ENCODE assay signal across 11 cellular contexts in genomic region chr7:6023974-6024435, GRCh38. TPM values are rescaled to one million over a fixed set of nuclear protein-coding genes. Genes with fewer than 3 reads are reported as not detected.
A peak's percentile ranks its signal among the peaks of the same experiment; 100 is the strongest.
DNase-seq lines count a peak whose midpoint lies in the region; ATAC-seq and TF ChIP-seq lines count a peak whose summit lies in the region.
"Had no signal": no experiment of that assay in that cellular context is flagged by ENCODE, and none has a peak within 500 bp of the region (broad histone marks: within the 10 kb centered on the region; RNA-seq: fewer than 3 reads in every experiment).

No MANE protein-coding gene starts in this region.

- dilution Hi-C loops in mammary epithelial cell (cut with HindIII; ENCODE audit: low sequenced_read_pairs) = no loop called here

- no peaks in the 10 kb centered on the region for H3K9me3 Mint-ChIP-seq in Caco-2 (ENCODE audit: unreplicated experiment)
- H3K9me3 Mint-ChIP-seq in natural killer cell treated with Interleukin-12 subunit alpha and Interleukin-12 subunit beta and Interleukin-15 and Interleukin-18, amount 100 ng/mL, for 72 hours = no peaks in the 10 kb centered on the region

- CTCF ChIA-PET in Caco-2 (lab: Charles Lee) = no interaction called here
- CTCF ChIA-PET in mammary epithelial cell (lab: Charles Lee; ENCODE audit: low non-redundant PET) = no interaction called here

- peak overlapping the region; percentile 9 for H3K27ac Mint-ChIP-seq in Caco-2 (ENCODE audit: unreplicated experiment)
- peak overlapping the region; percentile 18 to 42 for H3K27ac Mint-ChIP-seq in natural killer cell treated with Interleukin-12 subunit alpha and Interleukin-12 subunit beta and Interleukin-15 and Interleukin-18, amount 100 ng/mL, for 72 hours

- H3K4me2 ChIP-seq in mammary epithelial cell (ENCODE audit: insufficient read depth, low read depth, low read length) = no peak overlapping the region

- peaks cover 25% of the 10 kb centered on the region for H3K4me1 Mint-ChIP-seq in Caco-2 (ENCODE audit: low read depth, unreplicated experiment)
- peaks cover 26% of the 10 kb centered on the region in 2 donors for H3K4me1 Mint-ChIP-seq in natural killer cell treated with Interleukin-12 subunit alpha and Interleukin-12 subunit beta and Interleukin-15 and Interleukin-18, amount 100 ng/mL, for 72 hours (ENCODE audit: low read depth in 2 of 2)

- H4K20me1 ChIP-seq in mammary epithelial cell (ENCODE audit: insufficient read depth, low read length) = no peaks in the 10 kb centered on the region

- H3K79me2 ChIP-seq in mammary epithelial cell (ENCODE audit: insufficient read depth, low read length) = peaks cover 8% of the 10 kb centered on the region

- in situ Hi-C loops in mammary epithelial cell (cut with MboI; ENCODE audit: low sequenced_read_pairs in 2 of 2) = no loop called here

- H3K36me3 ChIP-seq in Caco-2 (ENCODE audit: control insufficient read depth, insufficient read depth, low read length) (peaks cover 2% of the 10 kb centered on the region), mammary epithelial cell (ENCODE audit: insufficient read depth, low read length) (peaks cover 30% of the 10 kb centered on the region), stomach (peaks cover 67 to 100% (median 100%) of the 10 kb centered on the region in 4 donors)

- H3K27ac ChIP-seq in mammary epithelial cell (ENCODE audit: insufficient read depth, low read depth, low read length) (no peak overlapping the region), stomach (no peak overlapping the region)

- POLR2A ChIA-PET in Caco-2 (lab: Charles Lee) = no interaction called here

- no peak for TF ChIP-seq POLR2A in stomach (IDR thresholded peaks at IDR 0.05)

- H3K36me3 Mint-ChIP-seq in Caco-2 (ENCODE audit: insufficient read depth, unreplicated experiment) = peaks cover 100% of the 10 kb centered on the region
- peaks cover 40% of the 10 kb centered on the region for H3K36me3 Mint-ChIP-seq in natural killer cell treated with Interleukin-12 subunit alpha and Interleukin-12 subunit beta and Interleukin-15 and Interleukin-18, amount 100 ng/mL, for 72 hours

- BruUV-seq in Caco-2 (replicated peaks; lab: Mats Ljungman, UMichigan) (TSS peak; percentile 82), mammary epithelial cell (replicated peaks; lab: Mats Ljungman, UMichigan) (TSS peak; percentile 74)

- H3K9ac ChIP-seq in mammary epithelial cell (ENCODE audit: insufficient read depth, low read length) = no peak overlapping the region

- H3K9me3 ChIP-seq in Caco-2 = no peaks in the 10 kb centered on the region
- no peaks in the 10 kb centered on the region for H3K9me3 ChIP-seq in mammary epithelial cell (replicated peaks; ENCODE audit: insufficient read depth, low read length)
- no peaks in the 10 kb centered on the region for H3K9me3 ChIP-seq in stomach

- WGBS in mammary epithelial cell (ENCODE audit: low coverage, missing lambda C conversion rate) = 91% methylated on average over 7 of the region's 7 CpGs
- WGBS in stomach, 5 donors = 82 to 90% (median 83%) methylated on average over 7 of the region's 7 CpGs

- ATAC-seq in natural killer cell treated with Interleukin-12 subunit alpha and Interleukin-12 subunit beta and Interleukin-15 and Interleukin-18, amount 100 ng/mL, for 72 hours = no peak
- no peak for ATAC-seq in HG03342 (IDR thresholded peaks at IDR 0.05; ENCODE audit: unreplicated experiment)

- H3K4me3 Mint-ChIP-seq in Caco-2 (ENCODE audit: unreplicated experiment) = no peak overlapping the region
- no peak overlapping the region for H3K4me3 Mint-ChIP-seq in natural killer cell treated with Interleukin-12 subunit alpha and Interleukin-12 subunit beta and Interleukin-15 and Interleukin-18, amount 100 ng/mL, for 72 hours

- no peaks in the 10 kb centered on the region for H3K27me3 Mint-ChIP-seq in Caco-2 (ENCODE audit: insufficient read depth, unreplicated experiment)
- H3K27me3 Mint-ChIP-seq in natural killer cell treated with Interleukin-12 subunit alpha and Interleukin-12 subunit beta and Interleukin-15 and Interleukin-18, amount 100 ng/mL, for 72 hours = no peaks in the 10 kb centered on the region

- H3K4me1 ChIP-seq in Caco-2 (peaks cover 20% of the 10 kb centered on the region), mammary epithelial cell (ENCODE audit: insufficient read depth, low read length) (no peaks in the 10 kb centered on the region), stomach (peaks cover 0 to 16% (median 9%) of the 10 kb centered on the region in 4 donors)

- no peak for TF ChIP-seq CTCF in Caco-2 (IDR thresholded peaks at IDR 0.05; ENCODE audit: insufficient read depth in 1 of 2, low read depth in 1 of 2, low read length in 1 of 2, severe bottlenecking in 1 of 2, unreplicated experiment in 1 of 2)
- TF ChIP-seq CTCF in mammary epithelial cell (conservative IDR thresholded peaks at IDR 0.05 in 1 of 2, IDR thresholded peaks at IDR 0.05 in 1 of 2; ENCODE audit: extremely low read depth in 1 of 2, insufficient read depth in 1 of 2, low read depth in 1 of 2, low read length in 2 of 2) = no peak
- TF ChIP-seq CTCF in stomach (IDR thresholded peaks at IDR 0.05) = no peak

- no peak overlapping the region for H2AFZ ChIP-seq in mammary epithelial cell (ENCODE audit: low read depth, low read length)

- TF ChIP-seq EP300 in stomach (IDR thresholded peaks at IDR 0.05) = no peak

- no peaks in the 10 kb centered on the region for H3K27me3 ChIP-seq in Caco-2 (replicated peaks; ENCODE audit: control insufficient read depth, insufficient read depth, low read length)
- H3K27me3 ChIP-seq in mammary epithelial cell (ENCODE audit: insufficient read depth, low read length) = no peaks in the 10 kb centered on the region
- H3K27me3 ChIP-seq in stomach = no peaks in the 10 kb centered on the region

- DNase-seq in Caco-2 (no peak), OCI-M2 (lab: John Stamatoyannopoulos, UW; ENCODE audit: unreplicated experiment) (peak; percentile 44), mammary epithelial cell (no peak), epidermal melanocyte (ENCODE audit: insufficient read length, low spot score) (no peak), stomach (no peak)
- DNase-seq in natural killer cell treated with Interleukin-12 subunit alpha and Interleukin-12 subunit beta and Interleukin-15 and Interleukin-18, amount 100 ng/mL, for 72 hours (ENCODE audit: low spot score) = peak; percentile 12
- DNase-seq: activated gamma-delta T cell, head of caudate nucleus, NCI-H2171 treated with DMSO at 0.1 percent for 48 hours had no signal

- intact Hi-C loops in Caco-2 (cut with micrococcal nuclease; ENCODE audit: unreplicated experiment) = no loop called here
- intact Hi-C loops in mammary epithelial cell (cut with micrococcal nuclease) = no loop called here
- intact Hi-C loops in stomach (cut with DNase I; ENCODE audit: low total_unique reads) = no loop called here

- H3K4me3 ChIP-seq in Caco-2 (ENCODE audit: low read depth, low read length) (no peak overlapping the region), mammary epithelial cell (replicated peaks in 1 of 3; ENCODE audit: insufficient read depth in 1 of 3, low read depth in 2 of 3, low read length in 3 of 3) (no peak overlapping the region), stomach (no peak overlapping the region)

RNA-seq across cellular contexts. Expression of gene ANKRD61, which starts 7.2 kb away (rescaled TPM):
- total RNA-seq in Caco-2 (2022) (0.32 TPM in 1 of 2 replicates, not detected in the other), mammary epithelial cell (not detected), stomach (1 to 10 TPM in 2 of 5 donors, not detected in 3; 1.3 to 4.1 TPM)
- polyA plus RNA-seq in mammary epithelial cell (0.22 TPM), stomach (not detected)
- polyA minus RNA-seq in mammary epithelial cell = not detected
- total RNA-seq in natural killer cell treated with Interleukin-12 subunit alpha and Interleukin-12 subunit beta and Interleukin-15 and Interleukin-18, amount 100 ng/mL, for 72 hours = not detected
- total RNA-seq: skeletal muscle tissue had no signal

RNA-seq across cellular contexts. Expression of gene AIMP2, which starts 14.9 kb away (rescaled TPM):
- total RNA-seq in Caco-2 (2022) (85.1 and 96.3 TPM in 2 replicates), mammary epithelial cell (10 to 100 TPM; 47.7 to 58.4 TPM), stomach (100 to 1,000 TPM in 1 of 5 donors, 10 to 100 TPM in 3, not detected in 1; 18.9 to 111 (median 23.2) TPM)
- polyA plus RNA-seq in mammary epithelial cell (81.6 TPM), stomach (10 to 100 TPM; 19.2 to 36.1 (median 19.3) TPM)
- polyA minus RNA-seq in mammary epithelial cell = 82.1 TPM
- total RNA-seq in natural killer cell treated with Interleukin-12 subunit alpha and Interleukin-12 subunit beta and Interleukin-15 and Interleukin-18, amount 100 ng/mL, for 72 hours = 10 to 100 TPM; 38.6 to 74.8 TPM

RNA-seq across cellular contexts. Expression of gene PMS2, which starts 15.2 kb away (rescaled TPM):
- total RNA-seq in Caco-2 (2022) (22.6 TPM in 2 replicates), mammary epithelial cell (10 to 100 TPM; 19.8 to 27.8 TPM), stomach (10 to 100 TPM in 3 of 5 donors, 1 to 10 TPM in 2; 2.9 to 16.0 (median 11.0) TPM)
- polyA plus RNA-seq in mammary epithelial cell (7.5 TPM), stomach (1 to 10 TPM; 3.7 to 4.4 (median 4.0) TPM)
- polyA minus RNA-seq in mammary epithelial cell = 29.5 TPM
- 10 to 100 TPM; 14.6 to 20.0 TPM for total RNA-seq in natural killer cell treated with Interleukin-12 subunit alpha and Interleukin-12 subunit beta and Interleukin-15 and Interleukin-18, amount 100 ng/mL, for 72 hours

RNA-seq across cellular contexts. Expression of gene EIF2AK1, which starts 35.0 kb away (rescaled TPM):
- total RNA-seq in Caco-2 (2022) = 138 and 142 TPM in 2 replicates
- 100 to 1,000 TPM in 1 of 2 donors, 10 to 100 TPM in 1; 87.3 to 167 TPM for total RNA-seq in mammary epithelial cell
- 54.5 TPM for polyA plus RNA-seq in mammary epithelial cell
- 82.9 TPM for polyA minus RNA-seq in mammary epithelial cell
- 100 to 1,000 TPM in 1 of 2 donors, 10 to 100 TPM in 1; 81.9 to 103 TPM for total RNA-seq in natural killer cell treated with Interleukin-12 subunit alpha and Interleukin-12 subunit beta and Interleukin-15 and Interleukin-18, amount 100 ng/mL, for 72 hours
- total RNA-seq in stomach = 1,000 to 10,000 TPM in 1 of 5 donors, 100 to 1,000 TPM in 2, 10 to 100 TPM in 2; 77.2 to 1,118 (median 202) TPM
- polyA plus RNA-seq in stomach = 10 to 100 TPM; 34.4 to 65.4 (median 37.3) TPM

RNA-seq across cellular contexts. Expression of gene RSPH10B, which starts 53.5 kb away (rescaled TPM):
- total RNA-seq in Caco-2 (2022) (0.16 TPM in 1 of 2 replicates, not detected in the other), mammary epithelial cell (under 1 TPM in 1 of 2 donors, not detected in 1; 0.38 TPM), stomach (not detected)
- polyA plus RNA-seq in mammary epithelial cell (not detected), stomach (under 1 TPM in 1 of 3 donors, not detected in 2; 0.08 TPM)
- polyA minus RNA-seq in mammary epithelial cell = not detected
- 1 to 10 TPM in 1 of 2 donors, under 1 TPM in 1; 0.64 to 1.3 TPM for total RNA-seq in natural killer cell treated with Interleukin-12 subunit alpha and Interleukin-12 subunit beta and Interleukin-15 and Interleukin-18, amount 100 ng/mL, for 72 hours

Comparison
In these comparisons a context has a peak if more than half of its experiments do, and no peak if none do; other contexts are left out.
1. DNase-seq: peak in OCI-M2 (single experiment) and natural killer cell treated with Interleukin-12 subunit alpha and Interleukin-12 subunit beta and Interleukin-15 and Interleukin-18, amount 100 ng/mL, for 72 hours (single experiment); none in Caco-2 (0 of 2), mammary epithelial cell (single experiment), epidermal melanocyte (single experiment) and stomach (single experiment).